In genomic region chr6:133804263-133804662, GRCh38 we compare ENCODE assay signal across 1 cellular context.
TF ChIP-seq lines count a peak whose summit lies in the region.

No MANE protein-coding gene starts in this region.

TF ChIP-seq in K562, 482 proteins besides CTCF, POLR2A, EP300 and RAD21 (continued from another document and continues in another):
- no peak for TF ChIP-seq ZBTB40 (IDR thresholded peaks at IDR 0.05)
- TF ChIP-seq ZBTB40 (CRISPR knock-in tag; IDR thresholded peaks at IDR 0.05), result no peak
- no peak for TF ChIP-seq NFIC (IDR thresholded peaks at IDR 0.05)
- no peak for TF ChIP-seq MAX (CRISPR knock-in tag; IDR thresholded peaks at IDR 0.05)
- no peak for TF ChIP-seq MEF2A (IDR thresholded peaks at IDR 0.05; ENCODE audit: control insufficient read depth, low read depth, low read length)
- TF ChIP-seq HDAC3 (IDR thresholded peaks at IDR 0.05; ENCODE audit: borderline replicate concordance, partially characterized antibody), result no peak
- TF ChIP-seq NEUROD1 (IDR thresholded peaks at IDR 0.05; ENCODE audit: borderline replicate concordance, low read depth, low read length, partially characterized antibody), result no peak
- TF ChIP-seq CBFB (CRISPR knock-in tag; IDR thresholded peaks at IDR 0.05), result no peak
- TF ChIP-seq ZNF41 (CRISPR knock-in tag; conservative IDR thresholded peaks at IDR 0.05), result peak; percentile 83; the same call in 1 of the 2 replicates
- no peak for TF ChIP-seq MCM3 (IDR thresholded peaks at IDR 0.05)
- no peak for TF ChIP-seq RBFOX2 (IDR thresholded peaks at IDR 0.05; ENCODE audit: low read depth, low read length)
- no peak for TF ChIP-seq GTF2F1 (IDR thresholded peaks at IDR 0.05; ENCODE audit: low read depth, low read length)
- no peak for TF ChIP-seq RBBP5 (IDR thresholded peaks at IDR 0.05; ENCODE audit: borderline replicate concordance, insufficient read depth, low read length, poor library complexity, severe bottlenecking)
- TF ChIP-seq E2F4 (CRISPR knock-in tag; IDR thresholded peaks at IDR 0.05; ENCODE audit: low read depth), result no peak
- TF ChIP-seq GATAD2B (IDR thresholded peaks at IDR 0.05; ENCODE audit: borderline replicate concordance), result no peak
- TF ChIP-seq THRAP3 (IDR thresholded peaks at IDR 0.05; ENCODE audit: borderline replicate concordance), result no peak
- TF ChIP-seq SMARCB1 (IDR thresholded peaks at IDR 0.05; ENCODE audit: insufficient read length, low read depth), result no peak
- TF ChIP-seq BRD4 (IDR thresholded peaks at IDR 0.05), result no peak
- TF ChIP-seq DNMT1 (IDR thresholded peaks at IDR 0.05), result no peak
- TF ChIP-seq BRF1 (IDR thresholded peaks at IDR 0.05; ENCODE audit: borderline replicate concordance, extremely low read depth, insufficient read length), result no peak
- no peak for TF ChIP-seq ATF7 (IDR thresholded peaks at IDR 0.05)
- no peak for TF ChIP-seq ZNF431 (CRISPR knock-in tag; IDR thresholded peaks at IDR 0.05)
- TF ChIP-seq ETV5 (CRISPR knock-in tag; IDR thresholded peaks at IDR 0.05; ENCODE audit: low read depth), result no peak
- TF ChIP-seq ZNF589 (CRISPR knock-in tag; IDR thresholded peaks at IDR 0.05; ENCODE audit: low read depth), result peak; percentile 95
- TF ChIP-seq ZNF551 (CRISPR knock-in tag; IDR thresholded peaks at IDR 0.05), result no peak
- TF ChIP-seq ZNF398 (CRISPR knock-in tag; IDR thresholded peaks at IDR 0.05), result no peak
- no peak for TF ChIP-seq KDM1A (IDR thresholded peaks at IDR 0.05)
- TF ChIP-seq XRCC5 (IDR thresholded peaks at IDR 0.05; ENCODE audit: low read depth, low read length), result no peak
- TF ChIP-seq ZNF124 (CRISPR knock-in tag; IDR thresholded peaks at IDR 0.05), result no peak
- no peak for TF ChIP-seq ZNF717 (CRISPR knock-in tag; IDR thresholded peaks at IDR 0.05)
- TF ChIP-seq ARID3B (CRISPR knock-in tag; IDR thresholded peaks at IDR 0.05; ENCODE audit: borderline replicate concordance), result 0 out of 2 replicates have a peak, but pooled peaks have one; percentile 70
- TF ChIP-seq SMAD2 (IDR thresholded peaks at IDR 0.05; ENCODE audit: low read depth, low read length), result no peak
- no peak for TF ChIP-seq ZBTB1 (CRISPR knock-in tag; IDR thresholded peaks at IDR 0.05; ENCODE audit: borderline replicate concordance, low read depth)
- TF ChIP-seq E2F5 (CRISPR knock-in tag; IDR thresholded peaks at IDR 0.05), result no peak
- no peak for TF ChIP-seq ZNF146 (CRISPR knock-in tag; IDR thresholded peaks at IDR 0.05; ENCODE audit: unreplicated experiment)
- TF ChIP-seq ATF6 (CRISPR knock-in tag; IDR thresholded peaks at IDR 0.05), result no peak
- TF ChIP-seq XRCC4 (IDR thresholded peaks at IDR 0.05; ENCODE audit: extremely low read depth, insufficient read depth, insufficient read length), result no peak
- TF ChIP-seq HDAC8 (tag; IDR thresholded peaks at IDR 0.05), result no peak
- TF ChIP-seq SMAD3 (CRISPR knock-in tag; conservative IDR thresholded peaks at IDR 0.05), result peak; percentile 78
- no peak for TF ChIP-seq SMARCE1 (IDR thresholded peaks at IDR 0.05)
- no peak for TF ChIP-seq LEF1 (IDR thresholded peaks at IDR 0.05)
- no peak for TF ChIP-seq ZNF133 (CRISPR knock-in tag; IDR thresholded peaks at IDR 0.05)
- no peak for TF ChIP-seq SIN3B (IDR thresholded peaks at IDR 0.05; ENCODE audit: low read depth)
- no peak for TF ChIP-seq ELK3 (CRISPR knock-in tag; IDR thresholded peaks at IDR 0.05)
- no peak for TF ChIP-seq RB1 (IDR thresholded peaks at IDR 0.05; ENCODE audit: low read depth)
- peak; percentile 60 for TF ChIP-seq POLR2H (tag; IDR thresholded peaks at IDR 0.05; ENCODE audit: low read depth)
- TF ChIP-seq BHLHE40 (IDR thresholded peaks at IDR 0.05; ENCODE audit: low read length), result no peak
- TF ChIP-seq NFRKB (IDR thresholded peaks at IDR 0.05; ENCODE audit: low read depth), result no peak
- TF ChIP-seq ID3 (CRISPR knock-in tag; IDR thresholded peaks at IDR 0.05), result no peak
- TF ChIP-seq ID3 (tag; IDR thresholded peaks at IDR 0.05), result no peak
- TF ChIP-seq ZNF395 (CRISPR knock-in tag; IDR thresholded peaks at IDR 0.05), result peak; percentile 53; the same call in 1 of the 2 replicates
- no peak for TF ChIP-seq TRIM28 (IDR thresholded peaks at IDR 0.05)
